Comparison of ENCODE assay signal across 1 cellular context in the genomic region with DNA sequence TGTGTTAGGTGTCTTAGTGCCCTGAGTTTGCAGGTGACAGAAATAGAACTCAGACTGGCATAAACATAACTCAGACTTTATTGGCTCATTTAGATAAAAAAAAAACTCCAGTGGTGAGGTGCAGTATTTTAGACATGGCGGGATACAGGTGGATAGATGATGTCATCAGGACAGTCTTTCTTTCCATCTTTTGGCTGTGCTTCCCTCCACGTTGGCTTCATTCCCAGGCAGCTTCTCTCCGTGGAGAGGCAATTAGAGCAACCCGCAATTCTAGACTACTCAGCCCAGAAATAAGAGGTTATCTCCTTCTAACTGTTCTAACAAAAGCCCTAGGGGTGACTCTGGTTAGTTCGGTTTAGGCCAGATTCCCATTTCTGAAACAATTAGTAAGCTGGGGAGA.
TF ChIP-seq lines count a peak whose summit lies in the region.

No MANE protein-coding gene starts in this region.

TF ChIP-seq in HEK293, 187 proteins besides CTCF, POLR2A, EP300 and RAD21 (continued from another document and continues in another):
- TF ChIP-seq, protein P1, sequence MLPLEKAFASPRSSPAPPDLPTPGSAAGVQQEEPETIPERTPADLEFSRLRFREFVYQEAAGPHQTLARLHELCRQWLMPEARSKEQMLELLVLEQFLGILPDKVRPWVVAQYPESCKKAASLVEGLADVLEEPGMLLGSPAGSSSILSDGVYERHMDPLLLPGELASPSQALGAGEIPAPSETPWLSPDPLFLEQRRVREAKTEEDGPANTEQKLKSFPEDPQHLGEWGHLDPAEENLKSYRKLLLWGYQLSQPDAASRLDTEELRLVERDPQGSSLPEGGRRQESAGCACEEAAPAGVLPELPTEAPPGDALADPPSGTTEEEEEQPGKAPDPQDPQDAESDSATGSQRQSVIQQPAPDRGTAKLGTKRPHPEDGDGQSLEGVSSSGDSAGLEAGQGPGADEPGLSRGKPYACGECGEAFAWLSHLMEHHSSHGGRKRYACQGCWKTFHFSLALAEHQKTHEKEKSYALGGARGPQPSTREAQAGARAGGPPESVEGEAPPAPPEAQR (tag by site-specific recombination; IDR thresholded peaks at IDR 0.05): no peak
- no peak for TF ChIP-seq SETDB1 (IDR thresholded peaks at IDR 0.05; ENCODE audit: insufficient read length, low read length)
- TF ChIP-seq ZNF785 (tag by site-specific recombination; IDR thresholded peaks at IDR 0.05): no peak
- TF ChIP-seq ZNF843 (tag by site-specific recombination; IDR thresholded peaks at IDR 0.05): no peak
- TF ChIP-seq, protein P2, sequence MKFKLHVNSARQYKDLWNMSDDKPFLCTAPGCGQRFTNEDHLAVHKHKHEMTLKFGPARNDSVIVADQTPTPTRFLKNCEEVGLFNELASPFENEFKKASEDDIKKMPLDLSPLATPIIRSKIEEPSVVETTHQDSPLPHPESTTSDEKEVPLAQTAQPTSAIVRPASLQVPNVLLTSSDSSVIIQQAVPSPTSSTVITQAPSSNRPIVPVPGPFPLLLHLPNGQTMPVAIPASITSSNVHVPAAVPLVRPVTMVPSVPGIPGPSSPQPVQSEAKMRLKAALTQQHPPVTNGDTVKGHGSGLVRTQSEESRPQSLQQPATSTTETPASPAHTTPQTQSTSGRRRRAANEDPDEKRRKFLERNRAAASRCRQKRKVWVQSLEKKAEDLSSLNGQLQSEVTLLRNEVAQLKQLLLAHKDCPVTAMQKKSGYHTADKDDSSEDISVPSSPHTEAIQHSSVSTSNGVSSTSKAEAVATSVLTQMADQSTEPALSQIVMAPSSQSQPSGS (tag by site-specific recombination; IDR thresholded peaks at IDR 0.05; ENCODE audit: low read depth): peak; percentile 87
- TF ChIP-seq, protein P3, sequence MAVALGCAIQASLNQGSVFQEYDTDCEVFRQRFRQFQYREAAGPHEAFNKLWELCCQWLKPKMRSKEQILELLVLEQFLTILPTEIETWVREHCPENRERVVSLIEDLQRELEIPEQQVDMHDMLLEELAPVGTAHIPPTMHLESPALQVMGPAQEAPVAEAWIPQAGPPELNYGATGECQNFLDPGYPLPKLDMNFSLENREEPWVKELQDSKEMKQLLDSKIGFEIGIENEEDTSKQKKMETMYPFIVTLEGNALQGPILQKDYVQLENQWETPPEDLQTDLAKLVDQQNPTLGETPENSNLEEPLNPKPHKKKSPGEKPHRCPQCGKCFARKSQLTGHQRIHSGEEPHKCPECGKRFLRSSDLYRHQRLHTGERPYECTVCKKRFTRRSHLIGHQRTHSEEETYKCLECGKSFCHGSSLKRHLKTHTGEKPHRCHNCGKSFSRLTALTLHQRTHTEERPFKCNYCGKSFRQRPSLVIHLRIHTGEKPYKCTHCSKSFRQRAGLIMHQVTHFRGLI (tag by site-specific recombination; IDR thresholded peaks at IDR 0.05): no peak
- no peak for TF ChIP-seq MYNN (tag by site-specific recombination; IDR thresholded peaks at IDR 0.05; ENCODE audit: borderline replicate concordance)
- no peak for TF ChIP-seq ZNF510 (tag by site-specific recombination; IDR thresholded peaks at IDR 0.05; ENCODE audit: insufficient replicate concordance)
- TF ChIP-seq ZNF621 (tag by site-specific recombination; IDR thresholded peaks at IDR 0.05): no peak
- TF ChIP-seq ZFP3 (tag by site-specific recombination; IDR thresholded peaks at IDR 0.05; ENCODE audit: low read depth): no peak
- no peak for TF ChIP-seq ZNF169 (tag by site-specific recombination; IDR thresholded peaks at IDR 0.05)
- no peak for TF ChIP-seq ZBTB20 (tag by site-specific recombination; IDR thresholded peaks at IDR 0.05)
- TF ChIP-seq ZNF677 (tag by site-specific recombination; IDR thresholded peaks at IDR 0.05): no peak
- TF ChIP-seq OVOL3 (tag by site-specific recombination; IDR thresholded peaks at IDR 0.05): no peak; the same call in 1 of the 2 replicates
- no peak for TF ChIP-seq GLIS2 (tag by site-specific recombination; IDR thresholded peaks at IDR 0.05)
- no peak for TF ChIP-seq ZNF211 (tag by site-specific recombination; IDR thresholded peaks at IDR 0.05; ENCODE audit: low read depth)
- no peak for TF ChIP-seq MEIS1 (CRISPR knock-in tag; IDR thresholded peaks at IDR 0.05; ENCODE audit: borderline replicate concordance)
- TF ChIP-seq ZNF596 (tag by site-specific recombination; IDR thresholded peaks at IDR 0.05): 0 out of 2 replicates have a peak, but pooled peaks have one; percentile 24
- TF ChIP-seq KLF7 (tag by site-specific recombination; IDR thresholded peaks at IDR 0.05; ENCODE audit: borderline replicate concordance): no peak
- no peak for TF ChIP-seq ZNF777 (tag by site-specific recombination; IDR thresholded peaks at IDR 0.05; ENCODE audit: borderline replicate concordance)
- TF ChIP-seq ZNF302 (tag by site-specific recombination; IDR thresholded peaks at IDR 0.05; ENCODE audit: low read depth): no peak
- TF ChIP-seq, protein P4, sequence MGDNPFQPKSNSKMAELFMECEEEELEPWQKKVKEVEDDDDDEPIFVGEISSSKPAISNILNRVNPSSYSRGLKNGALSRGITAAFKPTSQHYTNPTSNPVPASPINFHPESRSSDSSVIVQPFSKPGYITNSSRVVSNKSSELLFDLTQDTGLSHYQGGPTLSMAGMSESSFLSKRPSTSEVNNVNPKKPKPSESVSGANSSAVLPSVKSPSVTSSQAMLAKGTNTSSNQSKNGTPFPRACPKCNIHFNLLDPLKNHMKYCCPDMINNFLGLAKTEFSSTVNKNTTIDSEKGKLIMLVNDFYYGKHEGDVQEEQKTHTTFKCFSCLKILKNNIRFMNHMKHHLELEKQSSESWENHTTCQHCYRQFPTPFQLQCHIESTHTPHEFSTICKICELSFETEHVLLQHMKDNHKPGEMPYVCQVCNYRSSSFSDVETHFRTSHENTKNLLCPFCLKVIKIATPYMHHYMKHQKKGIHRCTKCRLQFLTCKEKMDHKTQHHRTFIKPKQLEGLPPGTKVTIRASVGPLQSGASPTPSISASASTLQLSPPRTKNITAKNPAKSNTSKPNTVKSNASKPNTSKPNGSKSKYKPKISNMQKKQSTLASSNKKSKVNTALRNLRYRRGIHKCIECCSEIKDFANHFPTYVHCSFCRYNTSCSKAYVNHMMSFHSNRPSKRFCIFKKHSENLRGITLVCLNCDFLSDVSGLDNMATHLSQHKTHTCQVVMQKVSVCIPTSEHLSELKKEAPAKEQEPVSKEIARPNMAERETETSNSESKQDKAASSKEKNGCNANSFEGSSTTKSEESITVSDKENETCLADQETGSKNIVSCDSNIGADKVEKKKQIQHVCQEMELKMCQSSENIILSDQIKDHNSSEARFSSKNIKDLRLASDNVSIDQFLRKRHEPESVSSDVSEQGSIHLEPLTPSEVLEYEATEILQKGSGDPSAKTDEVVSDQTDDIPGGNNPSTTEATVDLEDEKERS (tag by site-specific recombination; IDR thresholded peaks at IDR 0.05): 0 out of 2 replicates have a peak, but pooled peaks have one; percentile 29
- TF ChIP-seq ZNF600 (tag by site-specific recombination; IDR thresholded peaks at IDR 0.05): no peak
- no peak for TF ChIP-seq ZNF341 (tag by site-specific recombination; IDR thresholded peaks at IDR 0.05; ENCODE audit: low read depth)
- no peak for TF ChIP-seq ZNF670 (tag by site-specific recombination; IDR thresholded peaks at IDR 0.05; ENCODE audit: low read depth)
- no peak for TF ChIP-seq ZNF184 (tag by site-specific recombination; IDR thresholded peaks at IDR 0.05)
- peak; percentile 69; the same call in 1 of the 2 replicates for TF ChIP-seq IKZF3 (tag by site-specific recombination; IDR thresholded peaks at IDR 0.05)
- TF ChIP-seq, protein P5, sequence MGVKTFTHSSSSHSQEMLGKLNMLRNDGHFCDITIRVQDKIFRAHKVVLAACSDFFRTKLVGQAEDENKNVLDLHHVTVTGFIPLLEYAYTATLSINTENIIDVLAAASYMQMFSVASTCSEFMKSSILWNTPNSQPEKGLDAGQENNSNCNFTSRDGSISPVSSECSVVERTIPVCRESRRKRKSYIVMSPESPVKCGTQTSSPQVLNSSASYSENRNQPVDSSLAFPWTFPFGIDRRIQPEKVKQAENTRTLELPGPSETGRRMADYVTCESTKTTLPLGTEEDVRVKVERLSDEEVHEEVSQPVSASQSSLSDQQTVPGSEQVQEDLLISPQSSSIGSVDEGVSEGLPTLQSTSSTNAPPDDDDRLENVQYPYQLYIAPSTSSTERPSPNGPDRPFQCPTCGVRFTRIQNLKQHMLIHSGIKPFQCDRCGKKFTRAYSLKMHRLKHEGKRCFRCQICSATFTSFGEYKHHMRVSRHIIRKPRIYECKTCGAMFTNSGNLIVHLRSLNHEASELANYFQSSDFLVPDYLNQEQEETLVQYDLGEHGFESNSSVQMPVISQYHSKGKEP (tag by site-specific recombination; IDR thresholded peaks at IDR 0.05): no peak
- TF ChIP-seq TCF7L2 (IDR thresholded peaks at IDR 0.05; ENCODE audit: borderline replicate concordance, low read depth, low read length): no peak
- TF ChIP-seq, protein P6, sequence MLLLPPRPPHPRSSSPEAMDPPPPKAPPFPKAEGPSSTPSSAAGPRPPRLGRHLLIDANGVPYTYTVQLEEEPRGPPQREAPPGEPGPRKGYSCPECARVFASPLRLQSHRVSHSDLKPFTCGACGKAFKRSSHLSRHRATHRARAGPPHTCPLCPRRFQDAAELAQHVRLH (tag by site-specific recombination; IDR thresholded peaks at IDR 0.05): 0 out of 2 replicates have a peak, but pooled peaks have one; percentile 38
- TF ChIP-seq ZNF561 (tag by site-specific recombination; IDR thresholded peaks at IDR 0.05; ENCODE audit: borderline replicate concordance): no peak
- TF ChIP-seq ZNF366 (tag by site-specific recombination; conservative IDR thresholded peaks at IDR 0.05): no peak
- no peak for TF ChIP-seq ZNF24 (tag by site-specific recombination; IDR thresholded peaks at IDR 0.05)
- no peak for TF ChIP-seq FEZF1 (tag by site-specific recombination; IDR thresholded peaks at IDR 0.05)
- TF ChIP-seq, protein P7, sequence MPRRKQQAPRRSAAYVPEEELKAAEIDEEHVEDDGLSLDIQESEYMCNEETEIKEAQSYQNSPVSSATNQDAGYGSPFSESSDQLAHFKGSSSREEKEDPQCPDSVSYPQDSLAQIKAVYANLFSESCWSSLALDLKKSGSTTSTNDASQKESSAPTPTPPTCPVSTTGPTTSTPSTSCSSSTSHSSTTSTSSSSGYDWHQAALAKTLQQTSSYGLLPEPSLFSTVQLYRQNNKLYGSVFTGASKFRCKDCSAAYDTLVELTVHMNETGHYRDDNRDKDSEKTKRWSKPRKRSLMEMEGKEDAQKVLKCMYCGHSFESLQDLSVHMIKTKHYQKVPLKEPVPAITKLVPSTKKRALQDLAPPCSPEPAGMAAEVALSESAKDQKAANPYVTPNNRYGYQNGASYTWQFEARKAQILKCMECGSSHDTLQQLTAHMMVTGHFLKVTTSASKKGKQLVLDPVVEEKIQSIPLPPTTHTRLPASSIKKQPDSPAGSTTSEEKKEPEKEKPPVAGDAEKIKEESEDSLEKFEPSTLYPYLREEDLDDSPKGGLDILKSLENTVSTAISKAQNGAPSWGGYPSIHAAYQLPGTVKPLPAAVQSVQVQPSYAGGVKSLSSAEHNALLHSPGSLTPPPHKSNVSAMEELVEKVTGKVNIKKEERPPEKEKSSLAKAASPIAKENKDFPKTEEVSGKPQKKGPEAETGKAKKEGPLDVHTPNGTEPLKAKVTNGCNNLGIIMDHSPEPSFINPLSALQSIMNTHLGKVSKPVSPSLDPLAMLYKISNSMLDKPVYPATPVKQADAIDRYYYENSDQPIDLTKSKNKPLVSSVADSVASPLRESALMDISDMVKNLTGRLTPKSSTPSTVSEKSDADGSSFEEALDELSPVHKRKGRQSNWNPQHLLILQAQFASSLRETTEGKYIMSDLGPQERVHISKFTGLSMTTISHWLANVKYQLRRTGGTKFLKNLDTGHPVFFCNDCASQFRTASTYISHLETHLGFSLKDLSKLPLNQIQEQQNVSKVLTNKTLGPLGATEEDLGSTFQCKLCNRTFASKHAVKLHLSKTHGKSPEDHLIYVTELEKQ (tag by site-specific recombination; IDR thresholded peaks at IDR 0.05; ENCODE audit: borderline replicate concordance): 0 out of 2 replicates have a peak, but pooled peaks have one; percentile 15
- TF ChIP-seq, protein P8, sequence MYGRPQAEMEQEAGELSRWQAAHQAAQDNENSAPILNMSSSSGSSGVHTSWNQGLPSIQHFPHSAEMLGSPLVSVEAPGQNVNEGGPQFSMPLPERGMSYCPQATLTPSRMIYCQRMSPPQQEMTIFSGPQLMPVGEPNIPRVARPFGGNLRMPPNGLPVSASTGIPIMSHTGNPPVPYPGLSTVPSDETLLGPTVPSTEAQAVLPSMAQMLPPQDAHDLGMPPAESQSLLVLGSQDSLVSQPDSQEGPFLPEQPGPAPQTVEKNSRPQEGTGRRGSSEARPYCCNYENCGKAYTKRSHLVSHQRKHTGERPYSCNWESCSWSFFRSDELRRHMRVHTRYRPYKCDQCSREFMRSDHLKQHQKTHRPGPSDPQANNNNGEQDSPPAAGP (tag by site-specific recombination; IDR thresholded peaks at IDR 0.05): no peak
- TF ChIP-seq, protein P9, sequence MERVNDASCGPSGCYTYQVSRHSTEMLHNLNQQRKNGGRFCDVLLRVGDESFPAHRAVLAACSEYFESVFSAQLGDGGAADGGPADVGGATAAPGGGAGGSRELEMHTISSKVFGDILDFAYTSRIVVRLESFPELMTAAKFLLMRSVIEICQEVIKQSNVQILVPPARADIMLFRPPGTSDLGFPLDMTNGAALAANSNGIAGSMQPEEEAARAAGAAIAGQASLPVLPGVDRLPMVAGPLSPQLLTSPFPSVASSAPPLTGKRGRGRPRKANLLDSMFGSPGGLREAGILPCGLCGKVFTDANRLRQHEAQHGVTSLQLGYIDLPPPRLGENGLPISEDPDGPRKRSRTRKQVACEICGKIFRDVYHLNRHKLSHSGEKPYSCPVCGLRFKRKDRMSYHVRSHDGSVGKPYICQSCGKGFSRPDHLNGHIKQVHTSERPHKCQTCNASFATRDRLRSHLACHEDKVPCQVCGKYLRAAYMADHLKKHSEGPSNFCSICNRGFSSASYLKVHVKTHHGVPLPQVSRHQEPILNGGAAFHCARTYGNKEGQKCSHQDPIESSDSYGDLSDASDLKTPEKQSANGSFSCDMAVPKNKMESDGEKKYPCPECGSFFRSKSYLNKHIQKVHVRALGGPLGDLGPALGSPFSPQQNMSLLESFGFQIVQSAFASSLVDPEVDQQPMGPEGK (tag by site-specific recombination; IDR thresholded peaks at IDR 0.05): no peak
- no peak for TF ChIP-seq ZNF23 (tag by site-specific recombination; IDR thresholded peaks at IDR 0.05; ENCODE audit: borderline replicate concordance)
- no peak for TF ChIP-seq GFI1B (tag by site-specific recombination; IDR thresholded peaks at IDR 0.05)
- TF ChIP-seq ZNF140 (tag by site-specific recombination; IDR thresholded peaks at IDR 0.05): no peak
- no peak for TF ChIP-seq ZNF239 (tag by site-specific recombination; IDR thresholded peaks at IDR 0.05)
- no peak for TF ChIP-seq ZNF48 (tag by site-specific recombination; IDR thresholded peaks at IDR 0.05)
- no peak for TF ChIP-seq GLIS1 (tag by site-specific recombination; IDR thresholded peaks at IDR 0.05)
- no peak for TF ChIP-seq ZNF174 (tag by site-specific recombination; IDR thresholded peaks at IDR 0.05)
- TF ChIP-seq ZNF433 (tag by site-specific recombination; IDR thresholded peaks at IDR 0.05; ENCODE audit: low read depth): no peak
- TF ChIP-seq, protein P10, sequence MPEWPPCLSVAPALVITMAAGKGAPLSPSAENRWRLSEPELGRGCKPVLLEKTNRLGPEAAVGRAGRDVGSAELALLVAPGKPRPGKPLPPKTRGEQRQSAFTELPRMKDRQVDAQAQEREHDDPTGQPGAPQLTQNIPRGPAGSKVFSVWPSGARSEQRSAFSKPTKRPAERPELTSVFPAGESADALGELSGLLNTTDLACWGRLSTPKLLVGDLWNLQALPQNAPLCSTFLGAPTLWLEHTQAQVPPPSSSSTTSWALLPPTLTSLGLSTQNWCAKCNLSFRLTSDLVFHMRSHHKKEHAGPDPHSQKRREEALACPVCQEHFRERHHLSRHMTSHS (tag by site-specific recombination; IDR thresholded peaks at IDR 0.05): no peak
- TF ChIP-seq ZSCAN23 (tag by site-specific recombination; IDR thresholded peaks at IDR 0.05): no peak
- no peak for TF ChIP-seq ZNF626 (tag by site-specific recombination; IDR thresholded peaks at IDR 0.05)
